ENCODE assay signal across 28 cellular contexts in genomic region chr6:163946437-163946836, GRCh38.
DNase-seq lines count a peak whose midpoint lies in the region; ATAC-seq, FAIRE-seq and TF ChIP-seq lines count a peak whose summit lies in the region.
"Had no signal": no experiment of that assay in that cellular context is flagged by ENCODE, and none has a peak within 500 bp of the region (broad histone marks: within the 10 kb centered on the region; RNA-seq: fewer than 3 reads in every experiment).

No MANE protein-coding gene starts in this region.

- peaks cover 53% of the 10 kb centered on the region for H3K4me1 Mint-ChIP-seq in GM23338
- H3K4me1 Mint-ChIP-seq in brain: peaks cover 67% of the 10 kb centered on the region
- H3K4me1 Mint-ChIP-seq: activated naive CD8-positive, alpha-beta T cell treated with anti-CD3 and anti-CD28 coated beads, Interleukin-2, amount 10 ng/mL, durations not matched to agents 7 days and 5 days; activated T-helper 17 cell treated with anti-CD3 and anti-CD28 coated beads, Interleukin-2, amount 50 U/mL, for 72 hours had no signal

- ATAC-seq in GM23338 (no peak), GM18505 (IDR thresholded peaks at IDR 0.05; ENCODE audit: unreplicated experiment) (no peak), GM18909 (IDR thresholded peaks at IDR 0.05; ENCODE audit: poor library complexity, unreplicated experiment) (no peak), HG03095 (IDR thresholded peaks at IDR 0.05; ENCODE audit: unreplicated experiment) (no peak)
- ATAC-seq: activated T-helper 17 cell treated with anti-CD3 and anti-CD28 coated beads, Interleukin-2, amount 50 U/mL, for 72 hours; T-cell had no signal

- DNase-seq in GM23338 (ENCODE audit: low spot score) (no peak), kidney (no peak), SHP77 (lab: John Stamatoyannopoulos, UW) (no peak)
- DNase-seq: ACHN; activated CD4-positive, alpha-beta T cell treated with anti-CD3 and anti-CD28 coated beads for 48 hours; activated naive CD8-positive, alpha-beta T cell treated with anti-CD3 and anti-CD28 coated beads, Interleukin-2, amount 10 ng/mL, durations not matched to agents 7 days and 5 days; dermis blood vessel endothelial cell; foreskin fibroblast; GM23248; kidney glomerular epithelial cell; MG63; NCI-H1436 treated with DMSO at 0.1 percent for 48 hours; NCI-H2171; NCI-H524 treated with DMSO at 0.1 percent for 48 hours; SIG-M5; stimulated activated CD4-positive, alpha-beta T cell treated with anti-CD3 and anti-CD28 coated beads, Interleukin-12 subunit alpha, Interleukin-12 subunit beta, amount 100 ng/mL, for 4 hours; T-cell had no signal

- H3K36me3 Mint-ChIP-seq in GM23338 (ENCODE audit: low read depth) (peaks cover 4% of the 10 kb centered on the region; the same call in 1 of the 3 replicates), brain (no peaks in the 10 kb centered on the region)
- H3K36me3 Mint-ChIP-seq: activated naive CD8-positive, alpha-beta T cell treated with anti-CD3 and anti-CD28 coated beads, Interleukin-2, amount 10 ng/mL, durations not matched to agents 7 days and 5 days; mesothelial cell of epicardium; T-cell had no signal

- H3K4me2 ChIP-seq in GM23338: no peak overlapping the region

- H3K27ac Mint-ChIP-seq in GM23338 (no peak overlapping the region), brain (peak overlapping the region; percentile 91 to 98 (median 96))
- H3K27ac Mint-ChIP-seq: activated naive CD8-positive, alpha-beta T cell treated with anti-CD3 and anti-CD28 coated beads, Interleukin-2, amount 10 ng/mL, durations not matched to agents 7 days and 5 days; activated T-helper 17 cell treated with anti-CD3 and anti-CD28 coated beads, Interleukin-2, amount 50 U/mL, for 72 hours; mesothelial cell of epicardium; T-cell had no signal

- no peak for TF ChIP-seq POLR2A in GM18505 (IDR thresholded peaks at IDR 0.05; ENCODE audit: borderline replicate concordance, extremely low read depth, insufficient read depth, insufficient read length)

- H3K9me3 Mint-ChIP-seq in GM23338 (no peaks in the 10 kb centered on the region), brain (peaks cover 0 to 11% (median 0%) of the 10 kb centered on the region in 5 experiments)
- H3K9me3 Mint-ChIP-seq: activated naive CD8-positive, alpha-beta T cell treated with anti-CD3 and anti-CD28 coated beads, Interleukin-2, amount 10 ng/mL, durations not matched to agents 7 days and 5 days; activated T-helper 17 cell treated with anti-CD3 and anti-CD28 coated beads, Interleukin-2, amount 50 U/mL, for 72 hours; mesothelial cell of epicardium; T-cell had no signal

- no peak for TF ChIP-seq CTCF in GM23338 (conservative IDR thresholded peaks at IDR 0.05; ENCODE audit: low read depth in 2 of 2)
- no peak for TF ChIP-seq CTCF in brain (conservative IDR thresholded peaks at IDR 0.05)
- no peak for TF ChIP-seq CTCF in kidney (IDR thresholded peaks at IDR 0.05; ENCODE audit: borderline replicate concordance, extremely low read depth, insufficient read depth)

- H3K27ac ChIP-seq in GM23338 (ENCODE audit: low read depth) (no peak overlapping the region), kidney (ENCODE audit: low read depth in 2 of 2, low read length in 2 of 2) (peak overlapping the region in 1 of 2 donors; percentile 1), skeletal muscle tissue (ENCODE audit: low read depth, low read length) (no peak overlapping the region)
- H3K27ac ChIP-seq: C4-2B, GM23248, prostate gland had no signal

- H2AFZ ChIP-seq in GM23338: peak overlapping the region; percentile 74
- H2AFZ ChIP-seq: GM23248 had no signal

- intact Hi-C loops in kidney (cut with DNase I): no loop called here

- H3K4me3 Mint-ChIP-seq in GM23338 (no peak overlapping the region), brain (peak overlapping the region in 4 of 5 experiments; percentile 9 to 84 (median 61))
- H3K4me3 Mint-ChIP-seq: activated naive CD8-positive, alpha-beta T cell treated with anti-CD3 and anti-CD28 coated beads, Interleukin-2, amount 10 ng/mL, durations not matched to agents 7 days and 5 days; activated T-helper 17 cell treated with anti-CD3 and anti-CD28 coated beads, Interleukin-2, amount 50 U/mL, for 72 hours; mesothelial cell of epicardium; T-cell had no signal

- H3K27me3 Mint-ChIP-seq in GM23338 (ENCODE audit: insufficient read depth, low read depth, poor library complexity) (peaks cover 8% of the 10 kb centered on the region), brain (no peaks in the 10 kb centered on the region)

- H3F3A ChIP-seq in GM23338 (replicated peaks; ENCODE audit: low read depth): 0 out of 2 replicates have a peak, but pooled peaks cover 2% of the 10 kb centered on the region

- H3K4me3 ChIP-seq in GM23338: no peak overlapping the region
- H3K4me3 ChIP-seq in kidney (ENCODE audit: low read length in 2 of 2): peak overlapping the region; percentile 32 to 45
- peak overlapping the region in 2 of 3 donors; percentile 12 to 23 for H3K4me3 ChIP-seq in skeletal muscle tissue (ENCODE audit: low read length in 3 of 3)
- H3K4me3 ChIP-seq: GM23248, MG63, prostate gland had no signal

- H3K9me2 ChIP-seq in GM23338 (ENCODE audit: insufficient read depth): peaks cover 2% of the 10 kb centered on the region; the same call in 1 of the 2 replicates

- H3K79me2 ChIP-seq in GM23338 (replicated peaks; ENCODE audit: insufficient read depth): no peaks in the 10 kb centered on the region

- H3K36me3 ChIP-seq in GM23338 (ENCODE audit: insufficient read depth) (no peaks in the 10 kb centered on the region), kidney (ENCODE audit: control insufficient read depth in 1 of 2, insufficient read depth in 2 of 2, low read length in 2 of 2) (no peaks in the 10 kb centered on the region), skeletal muscle tissue (ENCODE audit: control insufficient read depth in 3 of 3, insufficient read depth in 3 of 3, low read length in 3 of 3) (no peaks in the 10 kb centered on the region)
- H3K36me3 ChIP-seq: MG63, prostate gland had no signal

- no peak for FAIRE-seq in kidney (lab: Jason Lieb, UNC)
- FAIRE-seq: endothelial cell of umbilical vein, urothelium cell line had no signal

- H3K9ac ChIP-seq in kidney (ENCODE audit: low read length in 2 of 2) (peak overlapping the region in 1 of 2 donors; percentile 8), skeletal muscle tissue (ENCODE audit: low read depth in 1 of 3, low read length in 3 of 3) (no peak overlapping the region)
- H3K9ac ChIP-seq: GM23248 had no signal

- no peaks in the 10 kb centered on the region for H3K9me3 ChIP-seq in kidney (ENCODE audit: control insufficient read depth in 1 of 2, low read length in 2 of 2)
- H3K9me3 ChIP-seq in skeletal muscle tissue (ENCODE audit: control insufficient read depth in 3 of 3, low read length in 3 of 3): no peaks in the 10 kb centered on the region
- H3K9me3 ChIP-seq: MG63, prostate gland had no signal

- peaks cover 52% of the 10 kb centered on the region for H3K4me1 ChIP-seq in GM23338 (ENCODE audit: insufficient read depth)
- H3K4me1 ChIP-seq in kidney (ENCODE audit: control insufficient read depth in 1 of 2, insufficient read depth in 1 of 2, low read depth in 1 of 2, low read length in 2 of 2): peaks cover 8 to 10% of the 10 kb centered on the region in 2 donors
- H3K4me1 ChIP-seq in skeletal muscle tissue (ENCODE audit: control insufficient read depth in 3 of 3, insufficient read depth in 3 of 3, low read length in 3 of 3): peaks cover 28 to 30% (median 29%) of the 10 kb centered on the region in 3 donors
- H3K4me1 ChIP-seq: prostate gland had no signal

- H4K20me1 ChIP-seq in GM23338 (replicated peaks; ENCODE audit: insufficient read depth): no peaks in the 10 kb centered on the region

- H3K27me3 ChIP-seq in GM23338 (ENCODE audit: insufficient read depth) (no peaks in the 10 kb centered on the region), skeletal muscle tissue (ENCODE audit: control insufficient read depth in 3 of 3, insufficient read depth in 3 of 3, low read length in 3 of 3) (no peaks in the 10 kb centered on the region)
- H3K27me3 ChIP-seq: MG63 had no signal

TF ChIP-seq in GM23338, 12 proteins besides CTCF, POLR2A, EP300 and RAD21:
- no peak for TF ChIP-seq STAT1 (IDR thresholded peaks at IDR 0.05; ENCODE audit: unreplicated experiment)
- no peak for TF ChIP-seq REST (IDR thresholded peaks at IDR 0.05; ENCODE audit: unreplicated experiment)
- no peak for TF ChIP-seq ZNF114 (CRISPR knock-in tag; IDR thresholded peaks at IDR 0.05)
- no peak for TF ChIP-seq NANOG (IDR thresholded peaks at IDR 0.05; ENCODE audit: borderline replicate concordance)
- TF ChIP-seq POLR2AphosphoS5 (IDR thresholded peaks at IDR 0.05; ENCODE audit: low read depth): no peak
- no peak for TF ChIP-seq EZH2 (IDR thresholded peaks at IDR 0.05; ENCODE audit: low read depth, unreplicated experiment)
- no peak for TF ChIP-seq JUNB (IDR thresholded peaks at IDR 0.05; ENCODE audit: unreplicated experiment)
- TF ChIP-seq ZNF331 (CRISPR knock-in tag; IDR thresholded peaks at IDR 0.05; ENCODE audit: low read depth): no peak
- no peak for TF ChIP-seq CREB1 (CRISPR knock-in tag; IDR thresholded peaks at IDR 0.05; ENCODE audit: low read depth)
